ENCODE assay signal across 16 cellular contexts in the genomic region with DNA sequence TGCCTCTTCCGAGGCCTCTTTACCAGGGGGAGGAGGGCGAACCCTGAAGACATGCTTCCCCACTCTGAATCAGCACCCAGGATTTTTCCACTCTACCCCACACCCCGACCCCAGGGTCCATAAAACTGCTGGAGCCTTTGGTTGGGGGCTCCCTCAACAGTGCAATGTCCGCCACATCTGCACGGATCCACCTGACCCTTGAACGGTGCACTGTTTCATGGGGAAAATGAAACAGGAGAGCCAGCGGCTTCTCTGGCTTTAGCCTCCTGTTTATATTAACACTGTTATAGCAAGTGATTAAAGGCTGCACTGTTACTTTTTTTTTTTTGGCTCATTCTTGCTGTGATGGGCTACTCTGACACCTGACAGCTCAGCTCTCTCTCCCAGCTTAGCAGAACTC.
DNase-seq lines count a peak whose midpoint lies in the region; ATAC-seq and TF ChIP-seq lines count a peak whose summit lies in the region.
"Had no signal": no experiment of that assay in that cellular context is flagged by ENCODE, and none has a peak within 500 bp of the region (broad histone marks: within the 10 kb centered on the region; RNA-seq: fewer than 3 reads in every experiment).

No MANE protein-coding gene starts in this region.

- H3K4me3 ChIP-seq in GM23338 (no peak overlapping the region), SJCRH30 (no peak overlapping the region), osteoblast (ENCODE audit: insufficient read depth, low read length) (no peak overlapping the region), upper lobe of left lung (no peak overlapping the region)

- no peak for TF ChIP-seq CTCF in GM23338 (conservative IDR thresholded peaks at IDR 0.05; ENCODE audit: low read depth in 2 of 2)
- no peak for TF ChIP-seq CTCF in osteoblast (IDR thresholded peaks at IDR 0.05; ENCODE audit: extremely low read depth, low read depth, low read length)
- TF ChIP-seq CTCF in upper lobe of left lung (IDR thresholded peaks at IDR 0.05): no peak

- H3K9me3 ChIP-seq in SJCRH30 (replicated peaks) (no peaks in the 10 kb centered on the region), osteoblast (ENCODE audit: low read depth, low read length) (no peaks in the 10 kb centered on the region), upper lobe of left lung (no peaks in the 10 kb centered on the region)

- H2AFZ ChIP-seq in GM23338 (peak overlapping the region; percentile 56; the same call in 1 of the 2 replicates), osteoblast (ENCODE audit: low read length) (no peak overlapping the region)

- H3K27ac Mint-ChIP-seq in GM23338: no peak overlapping the region

- WGBS in upper lobe of left lung, 2 donors: 68 to 79% methylated on average over 6 to 7 of the region's 7 CpGs

- no peak for DNase-seq in GM23338 (ENCODE audit: low spot score)
- peak in 1 of 2 experiments; percentile 22 for DNase-seq in SJCRH30
- DNase-seq in iris pigment epithelial cell (ENCODE audit: low read depth): peak; percentile 16
- no peak for DNase-seq in osteoblast (ENCODE audit: insufficient read length, low spot score, missing footprints)
- DNase-seq in activated CD4-positive, alpha-beta T cell treated with anti-CD3 and anti-CD28 coated beads, Interleukin-2, amount 50 U/mL, for 48 hours: no peak
- DNase-seq in upper lobe of left lung: no peak
- DNase-seq: C1 segment of cervical spinal cord, GF-D8, KG1, NCI-H1092, NCI-H2081 treated with DMSO at 0.1 percent for 48 hours, NCI-H510A treated with DMSO at 0.1 percent for 48 hours, NCI-H82, SHP77 treated with DMSO at 0.1 percent for 48 hours had no signal

- no peak overlapping the region for H3K4me3 Mint-ChIP-seq in GM23338
- H3K4me3 Mint-ChIP-seq: HFFc6 had no signal

- H3K27ac ChIP-seq in GM23338 (ENCODE audit: low read depth) (no peak overlapping the region), SJCRH30 (peak overlapping the region; percentile 11; the same call in 1 of the 2 replicates), osteoblast (ENCODE audit: low read depth, low read length) (peak overlapping the region; percentile 24), upper lobe of left lung (no peak overlapping the region)

- no peaks in the 10 kb centered on the region for H3K9me3 Mint-ChIP-seq in GM23338
- H3K9me3 Mint-ChIP-seq: HFFc6 had no signal

- H3K27me3 Mint-ChIP-seq in GM23338 (ENCODE audit: insufficient read depth, low read depth, poor library complexity): peaks cover 3% of the 10 kb centered on the region

- TF ChIP-seq EP300 in upper lobe of left lung (IDR thresholded peaks at IDR 0.05): no peak

- H3K36me3 ChIP-seq in GM23338 (ENCODE audit: insufficient read depth): no peaks in the 10 kb centered on the region
- H3K36me3 ChIP-seq in SJCRH30: no peaks in the 10 kb centered on the region
- H3K36me3 ChIP-seq in osteoblast (ENCODE audit: insufficient read depth, low read length): no peaks in the 10 kb centered on the region
- H3K36me3 ChIP-seq in upper lobe of left lung: no peaks in the 10 kb centered on the region

- H3K4me1 ChIP-seq in GM23338 (ENCODE audit: insufficient read depth) (peaks cover 4% of the 10 kb centered on the region), SJCRH30 (peaks cover 45% of the 10 kb centered on the region), osteoblast (ENCODE audit: insufficient read depth, low read length) (peaks cover 9% of the 10 kb centered on the region), upper lobe of left lung (no peaks in the 10 kb centered on the region)

- peaks cover 13% of the 10 kb centered on the region; the same call in 2 of the 3 replicates for H3K4me1 Mint-ChIP-seq in GM23338

- ATAC-seq in GM23338 (no peak), upper lobe of left lung (ENCODE audit: low FRiP score in 2 of 2) (no peak), HG02840 (IDR thresholded peaks at IDR 0.05; ENCODE audit: low FRiP score, unreplicated experiment) (no peak)

- no peaks in the 10 kb centered on the region for H3K9me2 ChIP-seq in GM23338 (ENCODE audit: insufficient read depth)

- no peaks in the 10 kb centered on the region for H3K79me2 ChIP-seq in GM23338 (replicated peaks; ENCODE audit: insufficient read depth)
- no peaks in the 10 kb centered on the region for H3K79me2 ChIP-seq in osteoblast (ENCODE audit: insufficient read depth, low read length)

- TF ChIP-seq POLR2A in upper lobe of left lung (IDR thresholded peaks at IDR 0.05): no peak

- no peaks in the 10 kb centered on the region for H3F3A ChIP-seq in GM23338 (replicated peaks; ENCODE audit: low read depth)

- H3K4me2 ChIP-seq in GM23338: no peak overlapping the region
- no peak overlapping the region for H3K4me2 ChIP-seq in osteoblast (ENCODE audit: insufficient read depth, low read length)

- H3K36me3 Mint-ChIP-seq in GM23338 (ENCODE audit: low read depth): no peaks in the 10 kb centered on the region

- H4K20me1 ChIP-seq in GM23338 (replicated peaks; ENCODE audit: insufficient read depth): no peaks in the 10 kb centered on the region
- no peaks in the 10 kb centered on the region for H4K20me1 ChIP-seq in osteoblast (ENCODE audit: insufficient read depth, low read length)

- H3K27me3 ChIP-seq in GM23338 (ENCODE audit: insufficient read depth) (no peaks in the 10 kb centered on the region), SJCRH30 (no peaks in the 10 kb centered on the region), osteoblast (ENCODE audit: insufficient read depth, low read length) (peaks cover 6% of the 10 kb centered on the region), upper lobe of left lung (no peaks in the 10 kb centered on the region)

TF ChIP-seq in GM23338, 12 proteins besides CTCF, POLR2A, EP300 and RAD21 (continues in another document):
- TF ChIP-seq, protein P1, sequence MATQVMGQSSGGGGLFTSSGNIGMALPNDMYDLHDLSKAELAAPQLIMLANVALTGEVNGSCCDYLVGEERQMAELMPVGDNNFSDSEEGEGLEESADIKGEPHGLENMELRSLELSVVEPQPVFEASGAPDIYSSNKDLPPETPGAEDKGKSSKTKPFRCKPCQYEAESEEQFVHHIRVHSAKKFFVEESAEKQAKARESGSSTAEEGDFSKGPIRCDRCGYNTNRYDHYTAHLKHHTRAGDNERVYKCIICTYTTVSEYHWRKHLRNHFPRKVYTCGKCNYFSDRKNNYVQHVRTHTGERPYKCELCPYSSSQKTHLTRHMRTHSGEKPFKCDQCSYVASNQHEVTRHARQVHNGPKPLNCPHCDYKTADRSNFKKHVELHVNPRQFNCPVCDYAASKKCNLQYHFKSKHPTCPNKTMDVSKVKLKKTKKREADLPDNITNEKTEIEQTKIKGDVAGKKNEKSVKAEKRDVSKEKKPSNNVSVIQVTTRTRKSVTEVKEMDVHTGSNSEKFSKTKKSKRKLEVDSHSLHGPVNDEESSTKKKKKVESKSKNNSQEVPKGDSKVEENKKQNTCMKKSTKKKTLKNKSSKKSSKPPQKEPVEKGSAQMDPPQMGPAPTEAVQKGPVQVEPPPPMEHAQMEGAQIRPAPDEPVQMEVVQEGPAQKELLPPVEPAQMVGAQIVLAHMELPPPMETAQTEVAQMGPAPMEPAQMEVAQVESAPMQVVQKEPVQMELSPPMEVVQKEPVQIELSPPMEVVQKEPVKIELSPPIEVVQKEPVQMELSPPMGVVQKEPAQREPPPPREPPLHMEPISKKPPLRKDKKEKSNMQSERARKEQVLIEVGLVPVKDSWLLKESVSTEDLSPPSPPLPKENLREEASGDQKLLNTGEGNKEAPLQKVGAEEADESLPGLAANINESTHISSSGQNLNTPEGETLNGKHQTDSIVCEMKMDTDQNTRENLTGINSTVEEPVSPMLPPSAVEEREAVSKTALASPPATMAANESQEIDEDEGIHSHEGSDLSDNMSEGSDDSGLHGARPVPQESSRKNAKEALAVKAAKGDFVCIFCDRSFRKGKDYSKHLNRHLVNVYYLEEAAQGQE (IDR thresholded peaks at IDR 0.05; ENCODE audit: unreplicated experiment): no peak
- TF ChIP-seq, protein P2, sequence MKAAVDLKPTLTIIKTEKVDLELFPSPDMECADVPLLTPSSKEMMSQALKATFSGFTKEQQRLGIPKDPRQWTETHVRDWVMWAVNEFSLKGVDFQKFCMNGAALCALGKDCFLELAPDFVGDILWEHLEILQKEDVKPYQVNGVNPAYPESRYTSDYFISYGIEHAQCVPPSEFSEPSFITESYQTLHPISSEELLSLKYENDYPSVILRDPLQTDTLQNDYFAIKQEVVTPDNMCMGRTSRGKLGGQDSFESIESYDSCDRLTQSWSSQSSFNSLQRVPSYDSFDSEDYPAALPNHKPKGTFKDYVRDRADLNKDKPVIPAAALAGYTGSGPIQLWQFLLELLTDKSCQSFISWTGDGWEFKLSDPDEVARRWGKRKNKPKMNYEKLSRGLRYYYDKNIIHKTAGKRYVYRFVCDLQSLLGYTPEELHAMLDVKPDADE (IDR thresholded peaks at IDR 0.05): no peak
- TF ChIP-seq EZH2 (IDR thresholded peaks at IDR 0.05; ENCODE audit: low read depth, unreplicated experiment): no peak
- no peak for TF ChIP-seq ZNF114 (CRISPR knock-in tag; IDR thresholded peaks at IDR 0.05)
- TF ChIP-seq STAT1 (IDR thresholded peaks at IDR 0.05; ENCODE audit: unreplicated experiment): no peak
- no peak for TF ChIP-seq EZH2phosphoT487 (IDR thresholded peaks at IDR 0.05; ENCODE audit: unreplicated experiment)
- no peak for TF ChIP-seq POLR2AphosphoS5 (IDR thresholded peaks at IDR 0.05; ENCODE audit: low read depth)
- TF ChIP-seq ZNF331 (CRISPR knock-in tag; IDR thresholded peaks at IDR 0.05; ENCODE audit: low read depth): no peak

Comparison
In these comparisons a context has a peak if more than half of its experiments do, and no peak if none do; other contexts are left out.
1. H3K27ac ChIP-seq: peak in SJCRH30 (single experiment) and osteoblast (single experiment); none in GM23338 (single experiment) and upper lobe of left lung (0 of 4).